Comparison of ENCODE assay signal across 16 cellular contexts in the genomic region with DNA sequence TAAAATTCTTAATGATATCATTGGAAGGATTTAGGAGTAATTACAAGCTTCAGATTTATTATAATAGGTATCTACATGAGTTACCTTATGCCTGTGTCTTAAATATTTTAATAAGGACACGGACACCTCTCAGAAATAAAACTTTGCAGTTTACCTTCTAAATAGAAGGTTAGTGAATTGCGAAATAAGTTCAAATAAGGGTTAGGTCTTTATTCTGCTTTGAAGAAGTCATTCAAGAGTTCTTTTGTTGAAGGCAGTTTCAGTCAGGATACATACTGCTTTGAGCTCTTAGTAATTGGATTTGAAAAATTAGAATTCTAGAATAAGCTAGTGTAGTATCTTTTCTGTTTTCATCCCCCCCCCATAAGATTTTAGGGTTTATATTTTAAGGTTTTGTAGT.
"Had no signal": no experiment of that assay in that cellular context is flagged by ENCODE, and none has a peak within 500 bp of the region (broad histone marks: within the 10 kb centered on the region; RNA-seq: fewer than 3 reads in every experiment).

No MANE protein-coding gene starts in this region.

- ATAC-seq: esophagus mucosa; heart left ventricle; naive thymus-derived CD4-positive, alpha-beta T cell had no signal

- H3K4me3 Mint-ChIP-seq: naive thymus-derived CD4-positive, alpha-beta T cell had no signal

- FAIRE-seq: frontal cortex had no signal

- H3K4me1 ChIP-seq: heart left ventricle, right atrium auricular region had no signal

- H3K27ac ChIP-seq: dorsolateral prefrontal cortex, heart left ventricle, neutrophil, right atrium auricular region had no signal

- H3K9me3 ChIP-seq: heart left ventricle, neutrophil, right atrium auricular region had no signal

- H3K4me3 ChIP-seq: dorsolateral prefrontal cortex, heart left ventricle, right atrium auricular region had no signal

- H3K27me3 Mint-ChIP-seq: naive thymus-derived CD4-positive, alpha-beta T cell had no signal

- H3K27me3 ChIP-seq: dorsolateral prefrontal cortex, heart left ventricle, neutrophil, right atrium auricular region had no signal

- DNase-seq: cortex of kidney; dorsolateral prefrontal cortex; effector CD8-positive, alpha-beta T cell; heart left ventricle; hippocampal formation; kidney glomerular epithelial cell; mammary epithelial cell; naive thymus-derived CD4-positive, alpha-beta T cell; small intestine; stimulated activated CD4-positive, alpha-beta T cell treated with anti-CD3 and anti-CD28 coated beads, Interleukin-2, amount 100 ng/mL, for 48 hours; stimulated activated naive CD4-positive, alpha-beta T cell treated with Interleukin-2 at 50 U/mL for 16 hours; trophoblast cell had no signal
